Comparison of ENCODE assay signal across 20 cellular contexts in the genomic region with DNA sequence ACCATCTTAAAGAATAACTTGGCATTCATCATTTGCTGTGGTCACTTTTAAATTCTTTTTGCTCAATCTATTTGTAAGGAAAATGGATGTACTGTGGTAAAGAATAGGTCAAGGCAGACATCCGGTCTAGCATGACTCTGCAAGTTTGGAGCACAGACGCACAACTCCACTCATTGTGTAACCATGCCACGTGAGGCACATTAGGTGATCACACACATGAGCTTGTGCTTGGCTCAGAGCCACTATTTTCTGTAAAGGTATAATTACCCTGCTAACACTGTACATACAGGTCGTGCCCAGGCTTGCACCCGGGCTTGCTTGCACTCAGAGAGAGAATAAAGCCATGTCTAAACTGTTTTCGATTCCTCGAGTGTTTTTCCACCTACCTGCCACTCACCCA.
DNase-seq lines count a peak whose midpoint lies in the region; ATAC-seq and TF ChIP-seq lines count a peak whose summit lies in the region.
"Had no signal": no experiment of that assay in that cellular context is flagged by ENCODE, and none has a peak within 500 bp of the region (broad histone marks: within the 10 kb centered on the region; RNA-seq: fewer than 3 reads in every experiment).

No MANE protein-coding gene starts in this region.

- ATAC-seq in GM21367 (IDR thresholded peaks at IDR 0.05; ENCODE audit: unreplicated experiment): no peak
- ATAC-seq: activated CD4-positive, CD25-positive, alpha-beta regulatory T cell treated with anti-CD3 and anti-CD28 coated beads, Interleukin-2, amount 50 U/mL, for 24 hours; effector memory CD8-positive, alpha-beta T cell; psoas muscle had no signal

- no peak for TF ChIP-seq CTCF in choroid plexus epithelial cell (conservative IDR thresholded peaks at IDR 0.05; ENCODE audit: low read depth, low read length)

- H3K4me3 ChIP-seq in choroid plexus epithelial cell (ENCODE audit: low read depth, low read length): no peak overlapping the region
- H3K4me3 ChIP-seq: psoas muscle, SJSA1, spleen, thoracic aorta had no signal

- DNase-seq in COLO829 (ENCODE audit: low spot score) (peak; percentile 3), HPDE6-E6E7 (ENCODE audit: extremely low spot score) (peak; percentile 47), NCI-H345 treated with DMSO at 0.1 percent for 48 hours (lab: John Stamatoyannopoulos, UW; ENCODE audit: unreplicated experiment) (peak; percentile 65), choroid plexus epithelial cell (ENCODE audit: low read depth) (peak; percentile 35), DMS79 treated with DMSO at 0.1 percent for 48 hours (lab: John Stamatoyannopoulos, UW) (no peak), HK-2 (ENCODE audit: unreplicated experiment) (no peak)
- DNase-seq: activated CD8-positive, alpha-beta memory T cell treated with anti-CD3 and anti-CD28 coated beads for 24 hours; cerebellar nuclear complex; DMS79; effector memory CD8-positive, alpha-beta T cell; H7; hypothalamus; NCI-H1694 treated with DMSO at 0.1 percent for 48 hours; nephron progenitor cell; psoas muscle had no signal

Comparison
In these comparisons a context has a peak if more than half of its experiments do, and no peak if none do; other contexts are left out.
1. DNase-seq: peak in COLO829 (single experiment), HPDE6-E6E7 (single experiment), NCI-H345 treated with DMSO at 0.1 percent for 48 hours (single experiment) and choroid plexus epithelial cell (single experiment); none in DMS79 treated with DMSO at 0.1 percent for 48 hours (single experiment) and HK-2 (single experiment).